Comparison of ENCODE assay signal across 12 cellular contexts in genomic region chr3:30685267-30685667, GRCh38.
DNase-seq lines count a peak whose midpoint lies in the region; ATAC-seq and TF ChIP-seq lines count a peak whose summit lies in the region.
"Had no signal": no experiment of that assay in that cellular context is flagged by ENCODE, and none has a peak within 500 bp of the region (broad histone marks: within the 10 kb centered on the region; RNA-seq: fewer than 3 reads in every experiment).

No MANE protein-coding gene starts in this region.

- peaks cover 81% of the 10 kb centered on the region for H3K36me3 Mint-ChIP-seq in activated naive CD4-positive, alpha-beta T cell treated with anti-CD3 and anti-CD28 coated beads for 36 hours (ENCODE audit: low read depth)
- H3K36me3 Mint-ChIP-seq in T-helper 1 cell treated with Interleukin-12 subunit alpha and Interleukin-12 subunit beta and Interleukin-4 antibody, amounts not matched to agents 30 μg/mL and 1 μg/mL, for 36 hours (ENCODE audit: low read depth) = peaks cover 62% of the 10 kb centered on the region

- no peaks in the 10 kb centered on the region for H3K9me3 Mint-ChIP-seq in activated naive CD4-positive, alpha-beta T cell treated with anti-CD3 and anti-CD28 coated beads for 36 hours
- H3K9me3 Mint-ChIP-seq in T-helper 1 cell treated with Interleukin-12 subunit alpha and Interleukin-12 subunit beta and Interleukin-4 antibody, amounts not matched to agents 30 μg/mL and 1 μg/mL, for 36 hours = no peaks in the 10 kb centered on the region
- H3K9me3 Mint-ChIP-seq: neural crest cell had no signal

- H3K4me1 Mint-ChIP-seq in activated naive CD4-positive, alpha-beta T cell treated with anti-CD3 and anti-CD28 coated beads for 36 hours (ENCODE audit: low read depth) = peaks cover 100% of the 10 kb centered on the region
- peaks cover 77% of the 10 kb centered on the region for H3K4me1 Mint-ChIP-seq in T-helper 1 cell treated with Interleukin-12 subunit alpha and Interleukin-12 subunit beta and Interleukin-4 antibody, amounts not matched to agents 30 μg/mL and 1 μg/mL, for 36 hours (ENCODE audit: low read depth)

- no peak overlapping the region for H3K4me3 Mint-ChIP-seq in activated naive CD4-positive, alpha-beta T cell treated with anti-CD3 and anti-CD28 coated beads for 36 hours
- no peak overlapping the region for H3K4me3 Mint-ChIP-seq in T-helper 1 cell treated with Interleukin-12 subunit alpha and Interleukin-12 subunit beta and Interleukin-4 antibody, amounts not matched to agents 30 μg/mL and 1 μg/mL, for 36 hours
- H3K4me3 Mint-ChIP-seq: neural crest cell had no signal

- H3K36me3 ChIP-seq in stomach smooth muscle (ENCODE audit: control insufficient read depth in 2 of 2, insufficient read depth in 2 of 2, low read length in 2 of 2) = peaks cover 3 to 9% of the 10 kb centered on the region in 2 donors

- H3K27me3 ChIP-seq in stomach smooth muscle (ENCODE audit: control insufficient read depth in 1 of 2, insufficient read depth in 2 of 2, low read length in 2 of 2) = no peaks in the 10 kb centered on the region
- H3K27me3 ChIP-seq: SJSA1 had no signal

- DNase-seq in activated naive CD4-positive, alpha-beta T cell treated with anti-CD3 and anti-CD28 coated beads for 36 hours = peak; percentile 63
- no peak for DNase-seq in activated naive CD4-positive, alpha-beta T cell (lab: John Stamatoyannopoulos, UW)
- peak; percentile 89 for DNase-seq in fibroblast of villous mesenchyme (ENCODE audit: low read depth)
- DNase-seq in COR-L47 (lab: John Stamatoyannopoulos, UW) = no peak
- DNase-seq: activated CD4-positive, alpha-beta T cell treated with anti-CD3 and anti-CD28 coated beads, Interleukin-2, amount 50 U/mL, for 1 hour; NCI-H526 treated with DMSO at 0.1 percent for 48 hours had no signal

- intact Hi-C loops in activated naive CD4-positive, alpha-beta T cell treated with anti-CD3 and anti-CD28 coated beads for 36 hours (cut with micrococcal nuclease) = loop anchor here (1.0 to 10.0 kb wide), 3 partner anchors 54 to 850 kb away; partner anchors contain the start of gene STT3B

- no peak overlapping the region for H3K9ac ChIP-seq in stomach smooth muscle (ENCODE audit: low read length in 2 of 2)

- ATAC-seq in HG03159 (IDR thresholded peaks at IDR 0.05; ENCODE audit: unreplicated experiment) (no peak), GM18907 (IDR thresholded peaks at IDR 0.05; ENCODE audit: unreplicated experiment) (no peak)

- no peak for TF ChIP-seq CTCF in fibroblast of villous mesenchyme (IDR thresholded peaks at IDR 0.05; ENCODE audit: insufficient read depth, low read depth, low read length)

- H3K4me1 ChIP-seq in stomach smooth muscle (ENCODE audit: control insufficient read depth, insufficient read depth, low read length) = peaks cover 45% of the 10 kb centered on the region

- H3K27ac ChIP-seq in stomach smooth muscle (ENCODE audit: low read length) = peak overlapping the region; percentile 6
- H3K27ac ChIP-seq: SJSA1 had no signal

- H3K4me3 ChIP-seq in fibroblast of villous mesenchyme (ENCODE audit: low read depth, low read length) (no peak overlapping the region), stomach smooth muscle (ENCODE audit: low read length in 2 of 2) (no peak overlapping the region)
- H3K4me3 ChIP-seq: SJSA1 had no signal

- H3K9me3 ChIP-seq in stomach smooth muscle (ENCODE audit: control insufficient read depth in 2 of 2, low read length in 2 of 2) = no peaks in the 10 kb centered on the region
- H3K9me3 ChIP-seq: SJSA1 had no signal

- peak overlapping the region; percentile 93 for H3K27ac Mint-ChIP-seq in activated naive CD4-positive, alpha-beta T cell treated with anti-CD3 and anti-CD28 coated beads for 36 hours
- H3K27ac Mint-ChIP-seq in T-helper 1 cell treated with Interleukin-12 subunit alpha and Interleukin-12 subunit beta and Interleukin-4 antibody, amounts not matched to agents 30 μg/mL and 1 μg/mL, for 36 hours = peak overlapping the region; percentile 76

- CTCF ChIA-PET in activated naive CD4-positive, alpha-beta T cell treated with anti-CD3 and anti-CD28 coated beads for 36 hours (lab: Charles Lee) = interaction anchor here (0.8 to 1.5 kb wide), 6 partner anchors 8 to 340 kb away, joined by 3 to 8 read pairs (median 4); no protein-coding TSS in a partner anchor

- H3K27me3 Mint-ChIP-seq in activated naive CD4-positive, alpha-beta T cell treated with anti-CD3 and anti-CD28 coated beads for 36 hours (ENCODE audit: low read depth) = no peaks in the 10 kb centered on the region
- H3K27me3 Mint-ChIP-seq in T-helper 1 cell treated with Interleukin-12 subunit alpha and Interleukin-12 subunit beta and Interleukin-4 antibody, amounts not matched to agents 30 μg/mL and 1 μg/mL, for 36 hours (ENCODE audit: low read depth) = no peaks in the 10 kb centered on the region

Comparison
In these comparisons a context has a peak if more than half of its experiments do, and no peak if none do; other contexts are left out.
1. DNase-seq: peak in activated naive CD4-positive, alpha-beta T cell treated with anti-CD3 and anti-CD28 coated beads for 36 hours (single experiment) and fibroblast of villous mesenchyme (single experiment); none in activated naive CD4-positive, alpha-beta T cell (0 of 4) and COR-L47 (single experiment).